Comparison of ENCODE assay signal across 7 cellular contexts in the genomic region with DNA sequence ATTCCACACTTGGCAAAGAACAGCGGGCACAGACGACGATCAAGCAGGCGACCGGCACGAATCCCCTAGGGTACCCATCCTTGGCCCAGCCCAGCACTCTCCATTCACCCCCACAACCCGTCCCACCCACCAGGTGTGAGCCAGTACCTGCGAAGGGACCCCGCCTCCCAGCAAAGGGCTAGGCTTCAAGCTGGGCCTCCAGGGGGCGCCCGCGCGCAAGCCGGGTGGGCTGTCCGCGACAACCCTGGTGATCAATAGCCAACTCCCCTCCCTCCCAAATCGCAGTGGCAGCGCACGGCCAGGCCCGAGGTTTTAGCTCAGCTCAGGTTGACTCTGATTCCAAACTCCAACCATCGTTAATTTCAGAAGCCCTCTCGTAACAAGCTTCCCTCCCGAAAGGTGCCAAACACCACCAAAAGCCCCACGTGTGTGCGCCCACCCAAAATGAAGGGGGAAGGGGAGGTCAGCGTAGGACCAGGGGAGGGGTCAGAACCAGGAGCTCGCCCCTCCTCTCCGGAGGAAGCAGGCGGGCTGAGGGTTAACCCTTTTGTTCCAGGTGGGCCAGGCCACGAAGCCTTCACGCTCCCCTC. TPM values are rescaled to one million over a fixed set of nuclear protein-coding genes. Genes with fewer than 3 reads are reported as not detected.
DNase-seq lines count a peak whose midpoint lies in the region; ATAC-seq lines count a peak whose summit lies in the region.

No MANE protein-coding gene starts in this region.

- 0% methylated on average over 10 to 17 of the region's 31 CpGs for WGBS in mesodermal cell (ENCODE audit: insufficient coverage in 2 of 2), 2 experiments

- H3K36me3 ChIP-seq in duodenal mucosa (ENCODE audit: control insufficient read depth in 1 of 2, insufficient read depth in 2 of 2, low read length in 2 of 2) (no peaks in the 10 kb centered on the region), mesodermal cell (ENCODE audit: control insufficient read depth, insufficient read depth, low read length) (peaks cover 13% of the 10 kb centered on the region)

- DNase-seq in NCI-H2171 (lab: John Stamatoyannopoulos, UW) = peak; percentile 90
- peak; percentile 16 to 17 for DNase-seq in activated CD4-positive, alpha-beta T cell treated with anti-CD3 and anti-CD28 coated beads, Interleukin-2, amount 50 U/mL, for 24 hours (ENCODE audit: low read depth in 1 of 2, low spot score in 1 of 2)
- DNase-seq in stimulated activated CD8-positive, alpha-beta memory T cell treated with anti-CD3 and anti-CD28 coated beads, Interleukin-2, amount 100 ng/mL, for 48 hours (ENCODE audit: low read depth in 2 of 2) = peak; percentile 69 to 71
- DNase-seq in NCI-H1694 (lab: John Stamatoyannopoulos, UW) = no peak

- peak; percentile 50 for ATAC-seq in GM18502 (IDR thresholded peaks at IDR 0.05; ENCODE audit: poor library complexity, unreplicated experiment)

- peaks cover 12 to 24% of the 10 kb centered on the region in 2 donors for H3K4me1 ChIP-seq in duodenal mucosa (ENCODE audit: control insufficient read depth in 1 of 2, insufficient read depth in 2 of 2, low read length in 2 of 2)
- H3K4me1 ChIP-seq in mesodermal cell (ENCODE audit: control insufficient read depth, insufficient read depth, low read length, poor library complexity, severe bottlenecking) = peaks cover 22% of the 10 kb centered on the region

- H3K27me3 ChIP-seq in duodenal mucosa (ENCODE audit: control insufficient read depth in 1 of 2, insufficient read depth in 2 of 2, low read length in 2 of 2) = peaks cover 12 to 28% of the 10 kb centered on the region in 2 donors

- no peak overlapping the region for H3K9ac ChIP-seq in duodenal mucosa (ENCODE audit: low read depth in 1 of 2, low read length in 2 of 2)

- H3K27ac ChIP-seq in duodenal mucosa (ENCODE audit: low read depth, low read length) = no peak overlapping the region
- H3K27ac ChIP-seq in mesodermal cell (ENCODE audit: low read depth, low read length, severe bottlenecking) = peak overlapping the region; percentile 88

- H3K4me3 ChIP-seq in duodenal mucosa (ENCODE audit: low read depth in 1 of 2, low read length in 2 of 2) = peak overlapping the region; percentile 57 to 61
- peak overlapping the region; percentile 99 for H3K4me3 ChIP-seq in mesodermal cell (ENCODE audit: extremely low read depth, insufficient read depth, low read length, poor library complexity, severe bottlenecking)

- no peaks in the 10 kb centered on the region for H3K9me3 ChIP-seq in duodenal mucosa (ENCODE audit: control insufficient read depth in 1 of 2, low read length in 2 of 2)
- no peaks in the 10 kb centered on the region for H3K9me3 ChIP-seq in mesodermal cell (ENCODE audit: control insufficient read depth, low read length)

RNA-seq across cellular contexts. Expression of a gene that starts 2.1 kb away (rescaled TPM):
- polyA plus RNA-seq in mesodermal cell (2013, experiment 1 of 2) = 44.4 TPM
- polyA plus RNA-seq in mesodermal cell (2013, experiment 2 of 2) = 39.6 TPM

RNA-seq across cellular contexts. Expression of a gene that starts 32.0 kb away (rescaled TPM):
- polyA plus RNA-seq in mesodermal cell (2013, experiment 1 of 2) = 8.6 TPM
- polyA plus RNA-seq in mesodermal cell (2013, experiment 2 of 2) = 7.2 TPM
